In the genomic region with DNA sequence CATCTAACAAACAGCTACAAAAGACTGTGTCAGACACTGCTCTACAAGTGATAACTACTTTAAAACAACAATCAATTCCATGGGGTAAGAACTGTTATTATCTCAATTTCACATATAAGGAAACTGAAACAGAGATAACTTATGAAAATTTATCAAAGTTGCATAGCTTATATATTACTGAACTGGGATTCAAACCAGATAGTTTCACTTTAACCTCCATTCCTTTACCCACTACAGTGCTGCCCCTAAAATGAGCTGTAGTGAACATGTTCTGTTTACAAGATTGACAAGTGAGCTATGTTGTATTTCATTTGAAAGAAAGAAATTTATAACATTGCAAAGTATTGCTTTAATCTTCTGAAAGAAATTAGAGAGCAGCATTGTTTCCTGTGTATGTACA, we compare ENCODE assay signal across 34 cellular contexts. TPM values are rescaled to one million over a fixed set of nuclear protein-coding genes. Genes with fewer than 3 reads are reported as not detected.
"Had no signal": no experiment of that assay in that cellular context is flagged by ENCODE, and none has a peak within 500 bp of the region (broad histone marks: within the 10 kb centered on the region; RNA-seq: fewer than 3 reads in every experiment).

No MANE protein-coding gene starts in this region.

- H3K27me3 Mint-ChIP-seq: brain had no signal

- FAIRE-seq: bronchial epithelial cell had no signal

- H3K36me3 ChIP-seq: SJCRH30, WERI-Rb-1 had no signal

- H3K27ac Mint-ChIP-seq: activated CD4-positive, alpha-beta T cell treated with anti-CD3 and anti-CD28 coated beads, Interleukin-2, amount 10 ng/mL, durations not matched to agents 24 days and 14 days; activated CD8-positive, alpha-beta T cell treated with anti-CD3 and anti-CD28 coated beads, Interleukin-2, amount 10 ng/mL, durations not matched to agents 7 days and 5 days; activated naive CD4-positive, alpha-beta T cell treated with anti-CD3 and anti-CD28 coated beads, Interleukin-2, amount 10 ng/mL, durations not matched to agents 7 days and 5 days; activated naive CD8-positive, alpha-beta T cell; activated naive CD8-positive, alpha-beta T cell treated with anti-CD3 and anti-CD28 coated beads, Interleukin-2, amount 50 U/mL, for 24 hours had no signal

- H3K4me3 ChIP-seq: SJCRH30, SK-N-MC had no signal

- H3K4me1 ChIP-seq: SJCRH30 had no signal

- H3K36me3 Mint-ChIP-seq: activated naive CD4-positive, alpha-beta T cell treated with anti-CD3 and anti-CD28 coated beads, Interleukin-2, amount 10 ng/mL, durations not matched to agents 7 days and 5 days; activated naive CD8-positive, alpha-beta T cell; brain had no signal

- ATAC-seq: activated CD8-positive, alpha-beta T cell treated with anti-CD3 and anti-CD28 coated beads, Interleukin-2, amount 10 ng/mL, durations not matched to agents 7 days and 5 days; activated naive CD8-positive, alpha-beta T cell treated with anti-CD3 and anti-CD28 coated beads, Interleukin-2, amount 50 U/mL, for 24 hours had no signal

- DNase-seq: activated CD4-positive, alpha-beta T cell treated with anti-CD3 and anti-CD28 coated beads for 1 hour; activated CD4-positive, alpha-beta T cell treated with anti-CD3 and anti-CD28 coated beads, Interleukin-2, amount 10 ng/mL, durations not matched to agents 24 days and 14 days; activated CD4-positive, alpha-beta T cell treated with anti-CD3 and anti-CD28 coated beads, Interleukin-2, amount 50 U/mL, for 4 hours; activated CD4-positive, CD25-positive, alpha-beta regulatory T cell; activated CD8-positive, alpha-beta memory T cell treated with anti-CD3 and anti-CD28 coated beads, Interleukin-2, amount 50 U/mL, for 48 hours; activated CD8-positive, alpha-beta T cell treated with anti-CD3 and anti-CD28 coated beads, Interleukin-2, amount 10 ng/mL, durations not matched to agents 7 days and 5 days; activated effector memory CD4-positive, alpha-beta T cell treated with Interleukin-2 at 50 U/mL for 16 hours; activated naive CD4-positive, alpha-beta T cell treated with anti-CD3 and anti-CD28 coated beads, Interleukin-2, amount 10 ng/mL, durations not matched to agents 7 days and 5 days; activated naive CD8-positive, alpha-beta T cell treated with anti-CD3 and anti-CD28 coated beads, Interleukin-2, amount 50 U/mL, for 24 hours; anterior cingulate cortex; caudate nucleus; cerebellar nuclear complex; KG1; MM.1S; MV-4-11; NCI-H1092; NCI-H1436 treated with DMSO at 0.1 percent for 48 hours; NCI-H1694 treated with DMSO at 0.1 percent for 48 hours; NCI-H2029; NCI-H345; NCI-H524 treated with DMSO at 0.1 percent for 48 hours; NK-92 treated with Interleukin-12 subunit alpha and Interleukin-12 subunit beta, amount 100 ng/mL, for 24 hours; OCI-M1; SHP77; SJCRH30; T1000; WERI-Rb-1 had no signal

- H3K9me3 ChIP-seq: SJCRH30 had no signal

- H3K4me1 Mint-ChIP-seq: activated naive CD4-positive, alpha-beta T cell treated with anti-CD3 and anti-CD28 coated beads, Interleukin-2, amount 10 ng/mL, durations not matched to agents 7 days and 5 days; brain had no signal

- H3K4me3 Mint-ChIP-seq: activated CD4-positive, alpha-beta T cell treated with anti-CD3 and anti-CD28 coated beads, Interleukin-2, amount 10 ng/mL, durations not matched to agents 24 days and 14 days; activated CD8-positive, alpha-beta T cell treated with anti-CD3 and anti-CD28 coated beads, Interleukin-2, amount 10 ng/mL, durations not matched to agents 7 days and 5 days; activated naive CD4-positive, alpha-beta T cell treated with anti-CD3 and anti-CD28 coated beads, Interleukin-2, amount 10 ng/mL, durations not matched to agents 7 days and 5 days; activated naive CD8-positive, alpha-beta T cell; activated naive CD8-positive, alpha-beta T cell treated with anti-CD3 and anti-CD28 coated beads, Interleukin-2, amount 50 U/mL, for 24 hours had no signal

- H3K27me3 ChIP-seq: SJCRH30 had no signal

- H3K27ac ChIP-seq: SJCRH30, SK-N-MC, WERI-Rb-1 had no signal

- H3K9me3 Mint-ChIP-seq: activated CD4-positive, alpha-beta T cell treated with anti-CD3 and anti-CD28 coated beads, Interleukin-2, amount 10 ng/mL, durations not matched to agents 24 days and 14 days; activated naive CD4-positive, alpha-beta T cell treated with anti-CD3 and anti-CD28 coated beads, Interleukin-2, amount 10 ng/mL, durations not matched to agents 7 days and 5 days; activated naive CD8-positive, alpha-beta T cell treated with anti-CD3 and anti-CD28 coated beads, Interleukin-2, amount 50 U/mL, for 24 hours had no signal

RNA-seq across cellular contexts. Expression of gene GCG, which starts 14.1 kb away (rescaled TPM):
- total RNA-seq: activated CD4-positive, alpha-beta T cell treated with anti-CD3 and anti-CD28 coated beads, Interleukin-2, amount 10 ng/mL, durations not matched to agents 24 days and 14 days; activated CD8-positive, alpha-beta T cell treated with anti-CD3 and anti-CD28 coated beads, Interleukin-2, amount 10 ng/mL, durations not matched to agents 7 days and 5 days; bronchial epithelial cell; NCI-H460; SJCRH30; T-helper 1 cell treated with Interleukin-12 subunit alpha and Interleukin-12 subunit beta and Interleukin-4 antibody, amounts not matched to agents 30 ng/mL and 1 ng/mL, for 36 hours; T-helper 2 cell treated with Interferon-gamma antibody and Interleukin-4, amounts not matched to agents 100 ng/mL and 5 ng/mL, for 36 hours had no signal
